21 cellular contexts compared by ENCODE assay signal in genomic region chr20:45077559-45077958, GRCh38. TPM values are rescaled to one million over a fixed set of nuclear protein-coding genes. Genes with fewer than 3 reads are reported as not detected.
DNase-seq lines count a peak whose midpoint lies in the region; ATAC-seq and TF ChIP-seq lines count a peak whose summit lies in the region.
"Had no signal": no experiment of that assay in that cellular context is flagged by ENCODE, and none has a peak within 500 bp of the region (broad histone marks: within the 10 kb centered on the region; RNA-seq: fewer than 3 reads in every experiment).

No MANE protein-coding gene starts in this region.

- intact Hi-C loops in Caco-2 (cut with micrococcal nuclease; ENCODE audit: unreplicated experiment) (no loop called here), spleen (cut with DNase I; ENCODE audit: low total_unique reads) (no loop called here)

- no TSS peak for BruUV-seq in Caco-2 (replicated peaks; lab: Mats Ljungman, UMichigan)

- peaks cover 57% of the 10 kb centered on the region for H3K36me3 Mint-ChIP-seq in Caco-2 (ENCODE audit: insufficient read depth, unreplicated experiment)

- 91 to 98% (median 96%) methylated on average over 3 of the region's 3 CpGs for WGBS in spleen, 5 donors

- no peaks in the 10 kb centered on the region for H3K27me3 Mint-ChIP-seq in Caco-2 (ENCODE audit: insufficient read depth, unreplicated experiment)
- H3K27me3 Mint-ChIP-seq: CD4-positive, alpha-beta T cell; IgD-negative memory B cell had no signal

- TF ChIP-seq POLR2A in spleen (IDR thresholded peaks at IDR 0.05): no peak

- ATAC-seq in left lobe of liver (peak; percentile 88), HG02642 (IDR thresholded peaks at IDR 0.05; ENCODE audit: poor library complexity, unreplicated experiment) (no peak)

- peaks cover 12% of the 10 kb centered on the region for H3K4me1 ChIP-seq in Caco-2
- H3K4me1 ChIP-seq in spleen: peaks cover 0 to 2% (median 0%) of the 10 kb centered on the region in 6 donors
- H3K4me1 ChIP-seq: BE2C had no signal

- peaks cover 10% of the 10 kb centered on the region for H3K9me3 Mint-ChIP-seq in Caco-2 (ENCODE audit: unreplicated experiment)

- no peak for TF ChIP-seq CTCF in C4-2B (conservative IDR thresholded peaks at IDR 0.05)
- no peak for TF ChIP-seq CTCF in Caco-2 (IDR thresholded peaks at IDR 0.05; ENCODE audit: insufficient read depth in 1 of 2, low read depth in 1 of 2, low read length in 1 of 2, severe bottlenecking in 1 of 2, unreplicated experiment in 1 of 2)
- no peak for TF ChIP-seq CTCF in spleen (IDR thresholded peaks at IDR 0.05 in 8 of 11, conservative IDR thresholded peaks at IDR 0.05 in 3 of 11)

- H3K36me3 ChIP-seq in Caco-2 (ENCODE audit: control insufficient read depth, insufficient read depth, low read length): peaks cover 2% of the 10 kb centered on the region; the same call in 1 of the 2 replicates
- peaks cover 6 to 100% (median 91%) of the 10 kb centered on the region in 6 donors for H3K36me3 ChIP-seq in spleen

- H3K27me3 ChIP-seq in Caco-2 (replicated peaks; ENCODE audit: control insufficient read depth, insufficient read depth, low read length) (no peaks in the 10 kb centered on the region), spleen (replicated peaks in 1 of 7) (no peaks in the 10 kb centered on the region)
- H3K27me3 ChIP-seq: BE2C had no signal

- H3K4me3 Mint-ChIP-seq in Caco-2 (ENCODE audit: unreplicated experiment): no peak overlapping the region
- H3K4me3 Mint-ChIP-seq: CD4-positive, alpha-beta T cell; IgD-negative memory B cell had no signal

- H3K9me3 ChIP-seq in Caco-2 (no peaks in the 10 kb centered on the region), spleen (peaks cover 0 to 14% (median 11%) of the 10 kb centered on the region in 8 donors)
- H3K9me3 ChIP-seq: BE2C had no signal

- peaks cover 6% of the 10 kb centered on the region for H3K4me1 Mint-ChIP-seq in Caco-2 (ENCODE audit: low read depth, unreplicated experiment)

- DNase-seq in Caco-2: peak in 1 of 2 experiments; percentile 28
- DNase-seq in left lobe of liver (ENCODE audit: low spot score): no peak
- peak; percentile 5 for DNase-seq in medulla oblongata (ENCODE audit: extremely low spot score)
- DNase-seq in spleen: no peak
- no peak for DNase-seq in NCI-H1048 (lab: John Stamatoyannopoulos, UW)
- DNase-seq: ACHN; BE2C; C1 segment of cervical spinal cord; CD4-positive, alpha-beta T cell; DMS153; DMS79; GF-D8; GM23248; HCEC 1CT; KBM-7 had no signal

- H3K27ac ChIP-seq in C4-2B: peak overlapping the region; percentile 17; the same call in 1 of the 2 replicates
- no peak overlapping the region for H3K27ac ChIP-seq in spleen
- H3K27ac ChIP-seq: GM23248, HL-60 had no signal

- H3K27ac Mint-ChIP-seq in Caco-2 (ENCODE audit: unreplicated experiment): peak overlapping the region; percentile 33
- H3K27ac Mint-ChIP-seq: CD4-positive, alpha-beta T cell had no signal

- POLR2A ChIA-PET in Caco-2 (lab: Charles Lee): interaction anchor here (0.6 kb wide), 1 partner anchor 666 kb away, joined by 3 read pairs; no protein-coding TSS in a partner anchor

- H3K4me3 ChIP-seq in Caco-2 (ENCODE audit: low read depth, low read length) (no peak overlapping the region), spleen (no peak overlapping the region)
- H3K4me3 ChIP-seq: GM23248 had no signal

- CTCF ChIA-PET in Caco-2 (lab: Charles Lee): interaction anchor here (0.6 to 2.6 kb wide), 4 partner anchors 11 to 34 kb away, joined by 3 to 14 read pairs (median 8); no protein-coding TSS in a partner anchor

RNA-seq across cellular contexts. Expression of gene KCNS1, which starts 23.4 kb away (rescaled TPM):
- 0.09 TPM in 1 of 2 replicates, not detected in the other for total RNA-seq in Caco-2 (2022)
- not detected for total RNA-seq in left lobe of liver
- not detected for total RNA-seq in spleen
- polyA plus RNA-seq in spleen: under 1 TPM in 2 of 3 donors, not detected in 1; 0.05 to 0.06 TPM
- total RNA-seq: CD4-positive, alpha-beta T cell; Daoy; HT1080 had no signal
- polyA plus RNA-seq: IgD-negative memory B cell had no signal

RNA-seq across cellular contexts. Expression of gene WFDC5, which starts 37.4 kb away (rescaled TPM):
- total RNA-seq in Caco-2 (2022) (not detected in 2 replicates), left lobe of liver (not detected), spleen (not detected)
- not detected for polyA plus RNA-seq in spleen
- total RNA-seq: CD4-positive, alpha-beta T cell; Daoy; GM23248; HT1080 had no signal
- polyA plus RNA-seq: GM23248, IgD-negative memory B cell had no signal

RNA-seq across cellular contexts. Expression of gene WFDC12, which starts 46.7 kb away (rescaled TPM):
- total RNA-seq in Caco-2 (2022) (not detected in 2 replicates), left lobe of liver (not detected), spleen (not detected)
- polyA plus RNA-seq in spleen: not detected
- total RNA-seq: CD4-positive, alpha-beta T cell; Daoy; GM23248; HT1080 had no signal
- polyA plus RNA-seq: GM23248, IgD-negative memory B cell had no signal
